In genomic region chr11:46529928-46530574, GRCh38 we compare ENCODE assay signal across 14 cellular contexts.
"Had no signal": no experiment of that assay in that cellular context is flagged by ENCODE, and none has a peak within 500 bp of the region (broad histone marks: within the 10 kb centered on the region; RNA-seq: fewer than 3 reads in every experiment).

No MANE protein-coding gene starts in this region.

- H3K27ac ChIP-seq: esophagus muscularis mucosa, foreskin keratinocyte, heart left ventricle, neural progenitor cell, parathyroid adenoma, psoas muscle, stomach, thyroid gland, upper lobe of left lung, vagina had no signal

- H3K4me2 ChIP-seq: neural progenitor cell had no signal

- H3K9me3 ChIP-seq: esophagus muscularis mucosa, thyroid gland had no signal

- H3K4me1 ChIP-seq: neural progenitor cell, parathyroid adenoma had no signal

- DNase-seq: activated gamma-delta T cell, kidney, occipital lobe had no signal

- H3K36me3 ChIP-seq: esophagus muscularis mucosa, heart left ventricle, neural progenitor cell, thyroid gland, upper lobe of left lung, vagina had no signal

- H3K4me3 ChIP-seq: esophagus muscularis mucosa, heart left ventricle, lung, neural progenitor cell, psoas muscle, stomach, thyroid gland, upper lobe of left lung, vagina had no signal

- H3K27me3 ChIP-seq: esophagus muscularis mucosa, foreskin keratinocyte, heart left ventricle, neural progenitor cell, stomach, thyroid gland, upper lobe of left lung, vagina had no signal

- H2AFZ ChIP-seq: neural progenitor cell, parathyroid adenoma had no signal

- H3K9ac ChIP-seq: neural progenitor cell, parathyroid adenoma had no signal
